ENCODE assay signal across 1 cellular context in the genomic region with DNA sequence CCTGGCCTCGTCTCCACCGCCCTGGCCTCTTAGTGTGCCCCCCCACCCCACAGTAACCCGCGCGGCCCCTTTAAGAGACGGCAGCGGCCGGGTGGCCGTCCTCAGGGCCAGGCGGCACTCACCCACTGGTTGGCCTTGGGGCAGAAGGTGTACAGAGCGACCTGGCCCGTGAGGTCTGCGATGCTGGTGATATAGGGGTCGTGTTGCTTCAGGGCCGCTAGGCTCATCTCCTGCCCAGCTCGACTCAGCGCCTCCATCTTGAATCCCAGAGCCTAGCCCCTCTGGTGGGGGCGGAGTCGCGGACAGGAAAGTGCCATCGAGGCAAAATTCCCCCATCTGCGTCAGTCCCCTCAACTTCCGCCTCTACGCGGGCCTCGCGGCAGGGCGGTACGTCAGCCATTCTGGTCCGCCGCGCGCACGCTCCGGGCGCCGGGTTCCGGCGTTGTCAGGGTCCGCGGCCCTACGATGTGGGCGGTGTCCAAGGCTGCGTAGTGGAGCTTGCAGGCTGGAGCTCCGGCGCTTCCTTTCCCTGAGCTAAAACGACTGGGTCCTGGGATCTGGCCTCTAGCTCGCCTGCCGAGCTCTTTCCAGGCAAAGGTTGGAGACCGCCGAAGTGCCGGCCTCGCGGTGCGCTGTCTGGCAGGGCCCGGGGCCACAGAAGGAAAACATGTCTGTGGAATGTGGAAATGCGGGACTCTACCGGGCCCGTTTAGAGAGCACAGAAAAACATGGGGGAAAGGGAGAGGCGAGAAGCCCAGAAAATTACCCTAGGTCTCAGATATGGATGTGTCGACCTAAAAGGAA.
A peak's percentile ranks its signal among the peaks of the same experiment; 100 is the strongest.
TF ChIP-seq lines count a peak whose summit lies in the region.

A gene (minus strand): TSS at position 283 of the 804 bp plus-strand sequence. CDS start 26 bp downstream, at position 257.

TF ChIP-seq in HEK293, 187 proteins besides CTCF, POLR2A, EP300 and RAD21 (continued from another document and continues in another):
- TF ChIP-seq, protein P1, sequence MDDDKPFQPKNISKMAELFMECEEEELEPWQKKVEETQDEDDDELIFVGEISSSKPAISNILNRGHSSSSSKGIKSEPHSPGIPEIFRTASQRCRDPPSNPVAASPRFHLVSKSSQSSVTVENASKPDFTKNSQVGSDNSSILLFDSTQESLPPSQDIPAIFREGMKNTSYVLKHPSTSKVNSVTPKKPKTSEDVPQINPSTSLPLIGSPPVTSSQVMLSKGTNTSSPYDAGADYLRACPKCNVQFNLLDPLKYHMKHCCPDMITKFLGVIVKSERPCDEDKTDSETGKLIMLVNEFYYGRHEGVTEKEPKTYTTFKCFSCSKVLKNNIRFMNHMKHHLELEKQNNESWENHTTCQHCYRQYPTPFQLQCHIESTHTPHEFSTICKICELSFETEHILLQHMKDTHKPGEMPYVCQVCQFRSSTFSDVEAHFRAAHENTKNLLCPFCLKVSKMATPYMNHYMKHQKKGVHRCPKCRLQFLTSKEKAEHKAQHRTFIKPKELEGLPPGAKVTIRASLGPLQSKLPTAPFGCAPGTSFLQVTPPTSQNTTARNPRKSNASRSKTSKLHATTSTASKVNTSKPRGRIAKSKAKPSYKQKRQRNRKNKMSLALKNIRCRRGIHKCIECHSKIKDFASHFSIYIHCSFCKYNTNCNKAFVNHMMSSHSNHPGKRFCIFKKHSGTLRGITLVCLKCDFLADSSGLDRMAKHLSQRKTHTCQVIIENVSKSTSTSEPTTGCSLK (tag by site-specific recombination; IDR thresholded peaks at IDR 0.05), result no peak
- TF ChIP-seq ZNF266 (tag by site-specific recombination; IDR thresholded peaks at IDR 0.05; ENCODE audit: low read depth) (no peak), ZNF184 (tag by site-specific recombination; IDR thresholded peaks at IDR 0.05) (peak; percentile 85), ZNF416 (tag by site-specific recombination; IDR thresholded peaks at IDR 0.05) (0 out of 2 replicates have a peak, but pooled peaks have one; percentile 42), ZNF785 (tag by site-specific recombination; IDR thresholded peaks at IDR 0.05) (peak; percentile 95), KLF7 (tag by site-specific recombination; IDR thresholded peaks at IDR 0.05; ENCODE audit: borderline replicate concordance) (peak; percentile 97), ZNF391 (tag by site-specific recombination; IDR thresholded peaks at IDR 0.05; ENCODE audit: borderline replicate concordance, low read depth) (peak; percentile 100), KLF8 (tag by site-specific recombination; IDR thresholded peaks at IDR 0.05) (peak; percentile 95), ZNF677 (tag by site-specific recombination; IDR thresholded peaks at IDR 0.05) (0 out of 2 replicates have a peak, but pooled peaks have one; percentile 40), ZNF146 (tag by site-specific recombination; IDR thresholded peaks at IDR 0.05) (no peak; the same call in 1 of the 2 replicates), ZNF138 (tag by site-specific recombination; IDR thresholded peaks at IDR 0.05; ENCODE audit: borderline replicate concordance) (no peak), ZNF426 (tag by site-specific recombination; IDR thresholded peaks at IDR 0.05) (no peak), GFI1B (tag by site-specific recombination; IDR thresholded peaks at IDR 0.05) (no peak), ZNF423 (tag by site-specific recombination; IDR thresholded peaks at IDR 0.05) (no peak), MEIS1 (CRISPR knock-in tag; IDR thresholded peaks at IDR 0.05; ENCODE audit: borderline replicate concordance) (no peak), ZNF548 (tag by site-specific recombination; IDR thresholded peaks at IDR 0.05) (no peak), ZNF660 (tag by site-specific recombination; IDR thresholded peaks at IDR 0.05) (peak; percentile 99), SP7 (tag by site-specific recombination; IDR thresholded peaks at IDR 0.05) (peak; percentile 94), ZNF501 (tag by site-specific recombination; IDR thresholded peaks at IDR 0.05) (peak; percentile 100), ZNF2 (tag by site-specific recombination; IDR thresholded peaks at IDR 0.05) (peak; percentile 97), REPIN1 (tag by site-specific recombination; IDR thresholded peaks at IDR 0.05; ENCODE audit: low read depth) (peak; percentile 95), ZNF664 (tag by site-specific recombination; IDR thresholded peaks at IDR 0.05) (peak; percentile 20; the same call in 1 of the 2 replicates), TCF7L2 (IDR thresholded peaks at IDR 0.05; ENCODE audit: borderline replicate concordance, low read depth, low read length) (no peak; the same call in 1 of the 2 replicates), ZNF324 (tag by site-specific recombination; IDR thresholded peaks at IDR 0.05) (peak; percentile 100), GLI4 (tag by site-specific recombination; IDR thresholded peaks at IDR 0.05) (peak; percentile 98), ZNF366 (tag by site-specific recombination; conservative IDR thresholded peaks at IDR 0.05) (peak; percentile 33; the same call in 1 of the 2 replicates), ZNF600 (tag by site-specific recombination; IDR thresholded peaks at IDR 0.05) (peak; percentile 59; the same call in 1 of the 2 replicates), ZNF830 (tag by site-specific recombination; IDR thresholded peaks at IDR 0.05; ENCODE audit: low read depth) (no peak), ZNF292 (tag by site-specific recombination; IDR thresholded peaks at IDR 0.05; ENCODE audit: borderline replicate concordance, low read depth) (no peak), ZNF621 (tag by site-specific recombination; IDR thresholded peaks at IDR 0.05) (no peak), KLF9 (tag by site-specific recombination; IDR thresholded peaks at IDR 0.05; ENCODE audit: low read depth) (peak; percentile 89), PRDM1 (tag by site-specific recombination; IDR thresholded peaks at IDR 0.05) (no peak), ZNF707 (tag by site-specific recombination; IDR thresholded peaks at IDR 0.05) (peak; percentile 40; the same call in 1 of the 2 replicates), ZNF221 (tag by site-specific recombination; IDR thresholded peaks at IDR 0.05; ENCODE audit: borderline replicate concordance) (no peak), ZNF169 (tag by site-specific recombination; IDR thresholded peaks at IDR 0.05) (0 out of 2 replicates have a peak, but pooled peaks have one; percentile 67), GLIS2 (tag by site-specific recombination; IDR thresholded peaks at IDR 0.05) (peak; percentile 59)
- TF ChIP-seq, protein P2, sequence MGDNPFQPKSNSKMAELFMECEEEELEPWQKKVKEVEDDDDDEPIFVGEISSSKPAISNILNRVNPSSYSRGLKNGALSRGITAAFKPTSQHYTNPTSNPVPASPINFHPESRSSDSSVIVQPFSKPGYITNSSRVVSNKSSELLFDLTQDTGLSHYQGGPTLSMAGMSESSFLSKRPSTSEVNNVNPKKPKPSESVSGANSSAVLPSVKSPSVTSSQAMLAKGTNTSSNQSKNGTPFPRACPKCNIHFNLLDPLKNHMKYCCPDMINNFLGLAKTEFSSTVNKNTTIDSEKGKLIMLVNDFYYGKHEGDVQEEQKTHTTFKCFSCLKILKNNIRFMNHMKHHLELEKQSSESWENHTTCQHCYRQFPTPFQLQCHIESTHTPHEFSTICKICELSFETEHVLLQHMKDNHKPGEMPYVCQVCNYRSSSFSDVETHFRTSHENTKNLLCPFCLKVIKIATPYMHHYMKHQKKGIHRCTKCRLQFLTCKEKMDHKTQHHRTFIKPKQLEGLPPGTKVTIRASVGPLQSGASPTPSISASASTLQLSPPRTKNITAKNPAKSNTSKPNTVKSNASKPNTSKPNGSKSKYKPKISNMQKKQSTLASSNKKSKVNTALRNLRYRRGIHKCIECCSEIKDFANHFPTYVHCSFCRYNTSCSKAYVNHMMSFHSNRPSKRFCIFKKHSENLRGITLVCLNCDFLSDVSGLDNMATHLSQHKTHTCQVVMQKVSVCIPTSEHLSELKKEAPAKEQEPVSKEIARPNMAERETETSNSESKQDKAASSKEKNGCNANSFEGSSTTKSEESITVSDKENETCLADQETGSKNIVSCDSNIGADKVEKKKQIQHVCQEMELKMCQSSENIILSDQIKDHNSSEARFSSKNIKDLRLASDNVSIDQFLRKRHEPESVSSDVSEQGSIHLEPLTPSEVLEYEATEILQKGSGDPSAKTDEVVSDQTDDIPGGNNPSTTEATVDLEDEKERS (tag by site-specific recombination; IDR thresholded peaks at IDR 0.05), result no peak
- TF ChIP-seq, protein P3, sequence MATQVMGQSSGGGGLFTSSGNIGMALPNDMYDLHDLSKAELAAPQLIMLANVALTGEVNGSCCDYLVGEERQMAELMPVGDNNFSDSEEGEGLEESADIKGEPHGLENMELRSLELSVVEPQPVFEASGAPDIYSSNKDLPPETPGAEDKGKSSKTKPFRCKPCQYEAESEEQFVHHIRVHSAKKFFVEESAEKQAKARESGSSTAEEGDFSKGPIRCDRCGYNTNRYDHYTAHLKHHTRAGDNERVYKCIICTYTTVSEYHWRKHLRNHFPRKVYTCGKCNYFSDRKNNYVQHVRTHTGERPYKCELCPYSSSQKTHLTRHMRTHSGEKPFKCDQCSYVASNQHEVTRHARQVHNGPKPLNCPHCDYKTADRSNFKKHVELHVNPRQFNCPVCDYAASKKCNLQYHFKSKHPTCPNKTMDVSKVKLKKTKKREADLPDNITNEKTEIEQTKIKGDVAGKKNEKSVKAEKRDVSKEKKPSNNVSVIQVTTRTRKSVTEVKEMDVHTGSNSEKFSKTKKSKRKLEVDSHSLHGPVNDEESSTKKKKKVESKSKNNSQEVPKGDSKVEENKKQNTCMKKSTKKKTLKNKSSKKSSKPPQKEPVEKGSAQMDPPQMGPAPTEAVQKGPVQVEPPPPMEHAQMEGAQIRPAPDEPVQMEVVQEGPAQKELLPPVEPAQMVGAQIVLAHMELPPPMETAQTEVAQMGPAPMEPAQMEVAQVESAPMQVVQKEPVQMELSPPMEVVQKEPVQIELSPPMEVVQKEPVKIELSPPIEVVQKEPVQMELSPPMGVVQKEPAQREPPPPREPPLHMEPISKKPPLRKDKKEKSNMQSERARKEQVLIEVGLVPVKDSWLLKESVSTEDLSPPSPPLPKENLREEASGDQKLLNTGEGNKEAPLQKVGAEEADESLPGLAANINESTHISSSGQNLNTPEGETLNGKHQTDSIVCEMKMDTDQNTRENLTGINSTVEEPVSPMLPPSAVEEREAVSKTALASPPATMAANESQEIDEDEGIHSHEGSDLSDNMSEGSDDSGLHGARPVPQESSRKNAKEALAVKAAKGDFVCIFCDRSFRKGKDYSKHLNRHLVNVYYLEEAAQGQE (tag by site-specific recombination; IDR thresholded peaks at IDR 0.05), result peak; percentile 72; the same call in 1 of the 2 replicates
- TF ChIP-seq, protein P4, sequence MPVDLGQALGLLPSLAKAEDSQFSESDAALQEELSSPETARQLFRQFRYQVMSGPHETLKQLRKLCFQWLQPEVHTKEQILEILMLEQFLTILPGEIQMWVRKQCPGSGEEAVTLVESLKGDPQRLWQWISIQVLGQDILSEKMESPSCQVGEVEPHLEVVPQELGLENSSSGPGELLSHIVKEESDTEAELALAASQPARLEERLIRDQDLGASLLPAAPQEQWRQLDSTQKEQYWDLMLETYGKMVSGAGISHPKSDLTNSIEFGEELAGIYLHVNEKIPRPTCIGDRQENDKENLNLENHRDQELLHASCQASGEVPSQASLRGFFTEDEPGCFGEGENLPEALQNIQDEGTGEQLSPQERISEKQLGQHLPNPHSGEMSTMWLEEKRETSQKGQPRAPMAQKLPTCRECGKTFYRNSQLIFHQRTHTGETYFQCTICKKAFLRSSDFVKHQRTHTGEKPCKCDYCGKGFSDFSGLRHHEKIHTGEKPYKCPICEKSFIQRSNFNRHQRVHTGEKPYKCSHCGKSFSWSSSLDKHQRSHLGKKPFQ (tag by site-specific recombination; IDR thresholded peaks at IDR 0.05), result no peak
- TF ChIP-seq, protein P5, sequence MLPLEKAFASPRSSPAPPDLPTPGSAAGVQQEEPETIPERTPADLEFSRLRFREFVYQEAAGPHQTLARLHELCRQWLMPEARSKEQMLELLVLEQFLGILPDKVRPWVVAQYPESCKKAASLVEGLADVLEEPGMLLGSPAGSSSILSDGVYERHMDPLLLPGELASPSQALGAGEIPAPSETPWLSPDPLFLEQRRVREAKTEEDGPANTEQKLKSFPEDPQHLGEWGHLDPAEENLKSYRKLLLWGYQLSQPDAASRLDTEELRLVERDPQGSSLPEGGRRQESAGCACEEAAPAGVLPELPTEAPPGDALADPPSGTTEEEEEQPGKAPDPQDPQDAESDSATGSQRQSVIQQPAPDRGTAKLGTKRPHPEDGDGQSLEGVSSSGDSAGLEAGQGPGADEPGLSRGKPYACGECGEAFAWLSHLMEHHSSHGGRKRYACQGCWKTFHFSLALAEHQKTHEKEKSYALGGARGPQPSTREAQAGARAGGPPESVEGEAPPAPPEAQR (tag by site-specific recombination; IDR thresholded peaks at IDR 0.05), result peak; percentile 94
- TF ChIP-seq, protein P6, sequence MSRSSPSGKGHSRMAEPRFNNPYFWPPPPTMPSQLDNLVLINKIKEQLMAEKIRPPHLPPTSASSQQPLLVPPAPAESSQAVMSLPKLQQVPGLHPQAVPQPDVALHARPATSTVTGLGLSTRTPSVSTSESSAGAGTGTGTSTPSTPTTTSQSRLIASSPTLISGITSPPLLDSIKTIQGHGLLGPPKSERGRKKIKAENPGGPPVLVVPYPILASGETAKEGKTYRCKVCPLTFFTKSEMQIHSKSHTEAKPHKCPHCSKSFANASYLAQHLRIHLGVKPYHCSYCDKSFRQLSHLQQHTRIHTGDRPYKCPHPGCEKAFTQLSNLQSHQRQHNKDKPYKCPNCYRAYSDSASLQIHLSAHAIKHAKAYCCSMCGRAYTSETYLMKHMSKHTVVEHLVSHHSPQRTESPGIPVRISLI (tag by site-specific recombination; IDR thresholded peaks at IDR 0.05), result peak; percentile 76
- TF ChIP-seq, protein P7, sequence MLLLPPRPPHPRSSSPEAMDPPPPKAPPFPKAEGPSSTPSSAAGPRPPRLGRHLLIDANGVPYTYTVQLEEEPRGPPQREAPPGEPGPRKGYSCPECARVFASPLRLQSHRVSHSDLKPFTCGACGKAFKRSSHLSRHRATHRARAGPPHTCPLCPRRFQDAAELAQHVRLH (tag by site-specific recombination; IDR thresholded peaks at IDR 0.05), result peak; percentile 87; the same call in 1 of the 2 replicates
- TF ChIP-seq, protein P8, sequence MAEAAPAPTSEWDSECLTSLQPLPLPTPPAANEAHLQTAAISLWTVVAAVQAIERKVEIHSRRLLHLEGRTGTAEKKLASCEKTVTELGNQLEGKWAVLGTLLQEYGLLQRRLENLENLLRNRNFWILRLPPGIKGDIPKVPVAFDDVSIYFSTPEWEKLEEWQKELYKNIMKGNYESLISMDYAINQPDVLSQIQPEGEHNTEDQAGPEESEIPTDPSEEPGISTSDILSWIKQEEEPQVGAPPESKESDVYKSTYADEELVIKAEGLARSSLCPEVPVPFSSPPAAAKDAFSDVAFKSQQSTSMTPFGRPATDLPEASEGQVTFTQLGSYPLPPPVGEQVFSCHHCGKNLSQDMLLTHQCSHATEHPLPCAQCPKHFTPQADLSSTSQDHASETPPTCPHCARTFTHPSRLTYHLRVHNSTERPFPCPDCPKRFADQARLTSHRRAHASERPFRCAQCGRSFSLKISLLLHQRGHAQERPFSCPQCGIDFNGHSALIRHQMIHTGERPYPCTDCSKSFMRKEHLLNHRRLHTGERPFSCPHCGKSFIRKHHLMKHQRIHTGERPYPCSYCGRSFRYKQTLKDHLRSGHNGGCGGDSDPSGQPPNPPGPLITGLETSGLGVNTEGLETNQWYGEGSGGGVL (tag by site-specific recombination; IDR thresholded peaks at IDR 0.05), result peak; percentile 59
- TF ChIP-seq, protein P9, sequence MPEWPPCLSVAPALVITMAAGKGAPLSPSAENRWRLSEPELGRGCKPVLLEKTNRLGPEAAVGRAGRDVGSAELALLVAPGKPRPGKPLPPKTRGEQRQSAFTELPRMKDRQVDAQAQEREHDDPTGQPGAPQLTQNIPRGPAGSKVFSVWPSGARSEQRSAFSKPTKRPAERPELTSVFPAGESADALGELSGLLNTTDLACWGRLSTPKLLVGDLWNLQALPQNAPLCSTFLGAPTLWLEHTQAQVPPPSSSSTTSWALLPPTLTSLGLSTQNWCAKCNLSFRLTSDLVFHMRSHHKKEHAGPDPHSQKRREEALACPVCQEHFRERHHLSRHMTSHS (tag by site-specific recombination; IDR thresholded peaks at IDR 0.05), result no peak
